Comparison of ENCODE assay signal across 8 cellular contexts in genomic region chr19:19461671-19462622, GRCh38. TPM values are rescaled to one million over a fixed set of nuclear protein-coding genes. Genes with fewer than 3 reads are reported as not detected.
A peak's percentile ranks its signal among the peaks of the same experiment; 100 is the strongest.
DNase-seq lines count a peak whose midpoint lies in the region; ATAC-seq and TF ChIP-seq lines count a peak whose summit lies in the region.

No MANE protein-coding gene starts in this region.

- no peaks in the 10 kb centered on the region for H3K27me3 Mint-ChIP-seq in activated T-cell treated with anti-CD3 and anti-CD28 coated beads, Interleukin-2, amount 50 U/mL, for 72 hours (ENCODE audit: low read depth)

- H3K27me3 ChIP-seq in gastroesophageal sphincter (no peaks in the 10 kb centered on the region), osteoblast (ENCODE audit: insufficient read depth, low read length) (no peaks in the 10 kb centered on the region)

- peak overlapping the region; percentile 76 for H3K27ac Mint-ChIP-seq in activated T-cell treated with anti-CD3 and anti-CD28 coated beads, Interleukin-2, amount 50 U/mL, for 72 hours

- H3K27ac ChIP-seq in gastroesophageal sphincter (peak overlapping the region; percentile 30 to 80 (median 68)), osteoblast (ENCODE audit: low read depth, low read length) (peak overlapping the region; percentile 68)

- DNase-seq in stimulated activated CD4-positive, alpha-beta T cell treated with anti-CD3 and anti-CD28 coated beads, Interleukin-4, amount 100 ng/mL, for 1 hour, result peak; percentile 21
- no peak for DNase-seq in stimulated activated CD4-positive, alpha-beta T cell treated with anti-CD3 and anti-CD28 coated beads, Interleukin-4, amount 100 ng/mL, for 4 hours
- DNase-seq in activated T-cell treated with anti-CD3 and anti-CD28 coated beads, Interleukin-2, amount 50 U/mL, for 72 hours, result no peak
- DNase-seq in osteoblast (ENCODE audit: insufficient read length, low spot score, missing footprints) (no peak), 8988T (no peak), inferior parietal cortex (ENCODE audit: extremely low spot score) (no peak)

- H3K4me3 ChIP-seq in gastroesophageal sphincter (peak overlapping the region in 1 of 2 donors; percentile 35), osteoblast (ENCODE audit: insufficient read depth, low read length) (no peak overlapping the region)

- H3K36me3 ChIP-seq in gastroesophageal sphincter (peaks cover 0 to 20% of the 10 kb centered on the region in 2 donors), osteoblast (ENCODE audit: insufficient read depth, low read length) (peaks cover 23% of the 10 kb centered on the region)

- H3K4me3 Mint-ChIP-seq in activated T-cell treated with anti-CD3 and anti-CD28 coated beads, Interleukin-2, amount 50 U/mL, for 72 hours, result peak overlapping the region; percentile 87 to 89

- peaks cover 74% of the 10 kb centered on the region for H3K4me1 Mint-ChIP-seq in activated T-cell treated with anti-CD3 and anti-CD28 coated beads, Interleukin-2, amount 50 U/mL, for 72 hours (ENCODE audit: low read depth)

- no peak overlapping the region for H3K4me2 ChIP-seq in osteoblast (ENCODE audit: insufficient read depth, low read length)

- TF ChIP-seq CTCF in gastroesophageal sphincter (IDR thresholded peaks at IDR 0.05) (no peak), osteoblast (IDR thresholded peaks at IDR 0.05; ENCODE audit: extremely low read depth, low read depth, low read length) (no peak)

- H3K9me3 Mint-ChIP-seq in activated T-cell treated with anti-CD3 and anti-CD28 coated beads, Interleukin-2, amount 50 U/mL, for 72 hours, result peaks cover 4 to 6% of the 10 kb centered on the region in 2 donors

- H3K9me3 ChIP-seq in gastroesophageal sphincter (peaks cover 0 to 3% (median 0%) of the 10 kb centered on the region in 3 donors), osteoblast (ENCODE audit: low read depth, low read length) (no peaks in the 10 kb centered on the region)

- peaks cover 16 to 23% of the 10 kb centered on the region in 2 donors for H3K36me3 Mint-ChIP-seq in activated T-cell treated with anti-CD3 and anti-CD28 coated beads, Interleukin-2, amount 50 U/mL, for 72 hours (ENCODE audit: insufficient read depth in 2 of 2)

- no peak for TF ChIP-seq EP300 in gastroesophageal sphincter (IDR thresholded peaks at IDR 0.05)

- no peak for ATAC-seq in activated T-cell treated with anti-CD3 and anti-CD28 coated beads, Interleukin-2, amount 50 U/mL, for 72 hours (replicated peaks in 1 of 2)
- peak; percentile 59 for ATAC-seq in gastroesophageal sphincter
- no peak for ATAC-seq in GM21423 (IDR thresholded peaks at IDR 0.05; ENCODE audit: unreplicated experiment)

- TF ChIP-seq POLR2A in gastroesophageal sphincter (IDR thresholded peaks at IDR 0.05), result no peak

- peaks cover 97% of the 10 kb centered on the region for H3K79me2 ChIP-seq in osteoblast (ENCODE audit: insufficient read depth, low read length)

- no peak overlapping the region for H2AFZ ChIP-seq in osteoblast (ENCODE audit: low read length)

- 45 to 61% methylated on average over 2 to 5 of the region's 27 CpGs for WGBS in gastroesophageal sphincter (ENCODE audit: low coverage in 1 of 2), 2 donors

- H4K20me1 ChIP-seq in osteoblast (ENCODE audit: insufficient read depth, low read length), result peaks cover 42% of the 10 kb centered on the region

- H3K4me1 ChIP-seq in gastroesophageal sphincter (peaks cover 7 to 77% (median 62%) of the 10 kb centered on the region in 3 donors), osteoblast (ENCODE audit: insufficient read depth, low read length) (peaks cover 48% of the 10 kb centered on the region)

RNA-seq across cellular contexts. Expression of gene TSSK6, which starts 53.4 kb away (rescaled TPM):
- total RNA-seq in activated T-cell treated with anti-CD3 and anti-CD28 coated beads, Interleukin-2, amount 50 U/mL, for 72 hours, result 1 to 10 TPM; 5.0 to 5.6 TPM
- total RNA-seq in gastroesophageal sphincter, result 1 to 10 TPM in 2 of 4 donors, under 1 TPM in 2; 0.40 to 3.3 (median 0.92) TPM
- 2.7 and 4.3 TPM in 2 replicates for total RNA-seq in osteoblast

RNA-seq across cellular contexts. Expression of gene NDUFA13, which starts 54.1 kb away (rescaled TPM):
- total RNA-seq in activated T-cell treated with anti-CD3 and anti-CD28 coated beads, Interleukin-2, amount 50 U/mL, for 72 hours, result 100 to 1,000 TPM; 229 to 263 TPM
- total RNA-seq in gastroesophageal sphincter (100 to 1,000 TPM in 1 of 4 donors, 10 to 100 TPM in 3; 41.6 to 113 (median 71.4) TPM), osteoblast (160 and 202 TPM in 2 replicates)

RNA-seq across cellular contexts. Expression of gene GATAD2A, which starts 56.5 kb away (rescaled TPM):
- 100 to 1,000 TPM; 100 to 126 TPM for total RNA-seq in activated T-cell treated with anti-CD3 and anti-CD28 coated beads, Interleukin-2, amount 50 U/mL, for 72 hours
- total RNA-seq in gastroesophageal sphincter, result 10 to 100 TPM; 30.9 to 69.0 (median 36.6) TPM
- 48.6 and 48.9 TPM in 2 replicates for total RNA-seq in osteoblast
